In genomic region chr1:47686731-47687617, GRCh38 we compare ENCODE assay signal across 17 cellular contexts.
A peak's percentile ranks its signal among the peaks of the same experiment; 100 is the strongest.
DNase-seq lines count a peak whose midpoint lies in the region; ATAC-seq, FAIRE-seq and TF ChIP-seq lines count a peak whose summit lies in the region.
"Had no signal": no experiment of that assay in that cellular context is flagged by ENCODE, and none has a peak within 500 bp of the region (broad histone marks: within the 10 kb centered on the region; RNA-seq: fewer than 3 reads in every experiment).

No MANE protein-coding gene starts in this region.

- no peak for TF ChIP-seq CTCF in glutamatergic neuron (IDR thresholded peaks at IDR 0.05; ENCODE audit: partially characterized antibody, unreplicated experiment)
- no peak for TF ChIP-seq CTCF in neural progenitor cell (IDR thresholded peaks at IDR 0.05)
- no peak for TF ChIP-seq CTCF in vagina (IDR thresholded peaks at IDR 0.05)

- intact Hi-C loops in vagina (cut with DNase I), result no loop called here

- H3K9me3 ChIP-seq in neural progenitor cell (ENCODE audit: low read depth) (no peaks in the 10 kb centered on the region), vagina (no peaks in the 10 kb centered on the region)
- H3K9me3 ChIP-seq: HAP-1 had no signal

- H3K4me1 ChIP-seq in neural progenitor cell (peaks cover 66% of the 10 kb centered on the region), vagina (no peaks in the 10 kb centered on the region)
- H3K4me1 ChIP-seq: HAP-1 had no signal

- TF ChIP-seq POLR2A in vagina (IDR thresholded peaks at IDR 0.05), result no peak

- no peaks in the 10 kb centered on the region for H3K36me3 Mint-ChIP-seq in glutamatergic neuron (ENCODE audit: unreplicated experiment)
- H3K36me3 Mint-ChIP-seq in neural progenitor cell, result no peaks in the 10 kb centered on the region
- H3K36me3 Mint-ChIP-seq: CD8-positive, alpha-beta T cell; naive thymus-derived CD8-positive, alpha-beta T cell; T-cell had no signal

- peak overlapping the region; percentile 56 for H3K4me2 ChIP-seq in neural progenitor cell

- H3K4me3 Mint-ChIP-seq in glutamatergic neuron (ENCODE audit: unreplicated experiment), result peak overlapping the region; percentile 52
- no peak overlapping the region for H3K4me3 Mint-ChIP-seq in neural progenitor cell
- H3K4me3 Mint-ChIP-seq: CD8-positive, alpha-beta T cell; naive thymus-derived CD8-positive, alpha-beta T cell; T-cell had no signal

- H3K27me3 ChIP-seq in neural progenitor cell, result no peaks in the 10 kb centered on the region
- no peaks in the 10 kb centered on the region for H3K27me3 ChIP-seq in vagina

- DNase-seq in activated CD8-positive, alpha-beta memory T cell treated with anti-CD3 and anti-CD28 coated beads, Interleukin-2, amount 50 U/mL, for 48 hours, result peak; percentile 13
- no peak for DNase-seq in activated CD8-positive, alpha-beta memory T cell treated with anti-CD3 and anti-CD28 coated beads, Interleukin-2, amount 50 U/mL, for 4 hours
- DNase-seq in glutamatergic neuron (no peak), neural progenitor cell (ENCODE audit: low spot score) (no peak), vagina (ENCODE audit: extremely low spot score in 2 of 2) (peak; percentile 64 to 70), RCC 7860 (ENCODE audit: low spot score) (no peak), DMS 273 treated with DMSO at 0.1 percent for 48 hours (lab: John Stamatoyannopoulos, UW) (no peak)
- DNase-seq: naive thymus-derived CD8-positive, alpha-beta T cell; NCI-H82; RPMI8226; WERI-Rb-1 had no signal

- H3K27me3 Mint-ChIP-seq in glutamatergic neuron (ENCODE audit: unreplicated experiment) (peaks cover 5% of the 10 kb centered on the region), neural progenitor cell (ENCODE audit: insufficient read depth, low read depth) (peaks cover 24% of the 10 kb centered on the region)

- H3K27ac ChIP-seq in neural progenitor cell (peak overlapping the region; percentile 45), vagina (no peak overlapping the region)
- H3K27ac ChIP-seq: WERI-Rb-1 had no signal

- peaks cover 30% of the 10 kb centered on the region for H3K4me1 Mint-ChIP-seq in glutamatergic neuron (ENCODE audit: low read depth, unreplicated experiment)
- H3K4me1 Mint-ChIP-seq in neural progenitor cell, result peaks cover 40% of the 10 kb centered on the region
- H3K4me1 Mint-ChIP-seq: T-cell had no signal

- ATAC-seq in HG02840 (IDR thresholded peaks at IDR 0.05; ENCODE audit: low FRiP score, unreplicated experiment), result no peak
- ATAC-seq: CD8-positive, alpha-beta T cell; naive thymus-derived CD8-positive, alpha-beta T cell; T-cell had no signal

- peaks cover 41% of the 10 kb centered on the region for H3F3A ChIP-seq in neural progenitor cell (ENCODE audit: low read depth)

- H3K27ac Mint-ChIP-seq in glutamatergic neuron (ENCODE audit: unreplicated experiment), result peak overlapping the region; percentile 77
- H3K27ac Mint-ChIP-seq in neural progenitor cell, result no peak overlapping the region
- H3K27ac Mint-ChIP-seq: CD8-positive, alpha-beta T cell; naive thymus-derived CD8-positive, alpha-beta T cell; T-cell had no signal

- H4K20me1 ChIP-seq in neural progenitor cell (ENCODE audit: low read depth), result no peaks in the 10 kb centered on the region

- H3K4me3 ChIP-seq in neural progenitor cell, result no peak overlapping the region
- no peak overlapping the region for H3K4me3 ChIP-seq in vagina
- H3K4me3 ChIP-seq: HAP-1 had no signal

- H3K9me3 Mint-ChIP-seq in glutamatergic neuron (ENCODE audit: unreplicated experiment), result peaks cover 8% of the 10 kb centered on the region
- H3K9me3 Mint-ChIP-seq in neural progenitor cell, result no peaks in the 10 kb centered on the region
- H3K9me3 Mint-ChIP-seq: CD8-positive, alpha-beta T cell; T-cell had no signal

- no peak for FAIRE-seq in RCC 7860 (lab: Jason Lieb, UNC)
- FAIRE-seq: A204.1, GM12892 had no signal

- no peaks in the 10 kb centered on the region for H3K79me2 ChIP-seq in neural progenitor cell (ENCODE audit: low read depth)

- H3K9ac ChIP-seq in neural progenitor cell, result no peak overlapping the region

- H3K36me3 ChIP-seq in neural progenitor cell (no peaks in the 10 kb centered on the region), vagina (no peaks in the 10 kb centered on the region)
- H3K36me3 ChIP-seq: HAP-1, WERI-Rb-1 had no signal

- H2AFZ ChIP-seq in neural progenitor cell (replicated peaks), result peak overlapping the region; percentile 79

Comparison
In these comparisons a context has a peak if more than half of its experiments do, and no peak if none do; other contexts are left out.
1. DNase-seq: peak in activated CD8-positive, alpha-beta memory T cell treated with anti-CD3 and anti-CD28 coated beads, Interleukin-2, amount 50 U/mL, for 48 hours (single experiment) and vagina (2 of 2); none in activated CD8-positive, alpha-beta memory T cell treated with anti-CD3 and anti-CD28 coated beads, Interleukin-2, amount 50 U/mL, for 4 hours (single experiment), glutamatergic neuron (single experiment), neural progenitor cell (single experiment), RCC 7860 (single experiment) and DMS 273 treated with DMSO at 0.1 percent for 48 hours (single experiment).